In genomic region chr1:66388918-66389317, GRCh38 we compare ENCODE assay signal across 18 cellular contexts.
"Had no signal": no experiment of that assay in that cellular context is flagged by ENCODE, and none has a peak within 500 bp of the region (broad histone marks: within the 10 kb centered on the region; RNA-seq: fewer than 3 reads in every experiment).

No MANE protein-coding gene starts in this region.

- H3K27ac ChIP-seq: adrenal gland, ascending aorta, esophagus squamous epithelium, gastrocnemius medialis, left ventricle myocardium inferior, spleen, testis had no signal

- DNase-seq: activated CD4-positive, alpha-beta T cell treated with anti-CD3 and anti-CD28 coated beads for 1 hour; activated CD4-positive, alpha-beta T cell treated with anti-CD3 and anti-CD28 coated beads, Interleukin-2, amount 50 U/mL, for 1 hour; activated CD8-positive, alpha-beta T cell treated with anti-CD3 and anti-CD28 coated beads, Interleukin-2, amount 10 ng/mL, durations not matched to agents 7 days and 5 days; activated gamma-delta T cell treated with Interleukin-2 at 50 U/mL for 16 hours; adrenal gland; cerebellar nuclear complex; cortex of kidney; endodermal cell; esophagus squamous epithelium; gastrocnemius medialis; left ventricle myocardium inferior; natural killer cell; spleen; stimulated activated CD4-positive, alpha-beta T cell treated with anti-CD3 and anti-CD28 coated beads, Interleukin-4, amount 100 ng/mL, for 1 hour; stimulated activated naive CD4-positive, alpha-beta T cell; testis had no signal

- FAIRE-seq: bronchial epithelial cell had no signal
